In genomic region chr12:119667577-119668314, GRCh38 we compare ENCODE assay signal across 8 cellular contexts.
A peak's percentile ranks its signal among the peaks of the same experiment; 100 is the strongest.
DNase-seq lines count a peak whose midpoint lies in the region; ATAC-seq and TF ChIP-seq lines count a peak whose summit lies in the region.

Gene PRKAB1, plus strand, starts transcription at chr12:119668133. Its CDS starts 112 bp downstream, at chr12:119668245.

- peak; percentile 80 for ATAC-seq in GM18508 (IDR thresholded peaks at IDR 0.05; ENCODE audit: insufficient read depth, unreplicated experiment)
- peak; percentile 94 for ATAC-seq in HG03025 (IDR thresholded peaks at IDR 0.05; ENCODE audit: low FRiP score, unreplicated experiment)

- peak; percentile 90 for DNase-seq in NCI-H2029 treated with DMSO at 0.1 percent for 48 hours (lab: John Stamatoyannopoulos, UW)
- peak; percentile 89 for DNase-seq in T-helper 9 cell
- peak; percentile 99 for DNase-seq in astrocyte of the hippocampus (ENCODE audit: low read depth, low spot score)
- peak; percentile 93 to 96 for DNase-seq in hippocampal formation (lab: John Stamatoyannopoulos, UW)
- DNase-seq in retinal pigment epithelial cell (ENCODE audit: low read depth), result peak; percentile 90

- peak within 1 kb of the TSS; percentile 98 for H3K4me3 ChIP-seq in retinal pigment epithelial cell (ENCODE audit: low read length)

- peak; percentile 100 for TF ChIP-seq CTCF in 22Rv1 (IDR thresholded peaks at IDR 0.05)
- TF ChIP-seq CTCF in retinal pigment epithelial cell (conservative IDR thresholded peaks at IDR 0.05; ENCODE audit: low read depth, low read length), result peak; percentile 80

- H3K27ac ChIP-seq in 22Rv1, result peak within 1 kb of the TSS; percentile 91

Comparison
In these comparisons a context has a peak if more than half of its experiments do, and no peak if none do; other contexts are left out.
1. Peak in every context shown above with its lines: DNase-seq, ATAC-seq, H3K4me3 ChIP-seq and H3K27ac ChIP-seq.